ENCODE assay signal across 11 cellular contexts in the genomic region with DNA sequence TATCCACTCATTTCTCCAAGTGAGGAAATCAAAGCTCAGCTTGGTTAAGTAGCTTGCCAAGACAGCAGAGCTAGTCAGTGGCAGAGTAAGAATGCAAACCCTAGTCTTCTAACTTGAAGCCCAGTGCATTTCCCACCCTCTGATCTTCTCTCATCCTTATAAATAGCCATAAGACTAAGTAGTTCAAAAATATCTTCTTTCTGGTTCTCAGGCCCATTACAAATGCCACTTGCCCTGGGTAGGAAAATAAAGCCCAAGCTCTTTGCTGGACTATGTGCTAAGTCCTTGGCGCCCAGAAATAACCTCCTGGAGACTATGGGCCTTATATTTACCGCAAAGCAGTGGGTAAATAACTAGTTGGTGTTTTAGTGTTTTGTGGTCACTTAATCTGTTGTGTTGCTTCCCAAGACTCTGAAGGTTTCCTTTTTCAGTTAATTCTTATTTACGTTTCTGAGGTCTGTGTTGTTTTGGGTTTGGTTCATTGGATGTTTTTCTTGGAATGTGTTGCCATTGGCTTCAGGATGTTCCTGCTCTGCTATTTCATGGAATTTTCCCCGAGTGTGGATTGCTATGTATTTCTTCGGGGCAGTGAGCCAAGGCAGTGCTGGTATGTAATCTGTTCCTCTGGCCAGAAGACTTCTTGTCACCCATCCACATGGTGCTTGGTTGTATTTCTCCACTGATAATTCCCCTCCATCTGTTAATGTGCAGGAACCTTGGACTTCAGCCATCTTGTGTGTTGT.
DNase-seq lines count a peak whose midpoint lies in the region; ATAC-seq, FAIRE-seq and TF ChIP-seq lines count a peak whose summit lies in the region.
"Had no signal": no experiment of that assay in that cellular context is flagged by ENCODE, and none has a peak within 500 bp of the region (broad histone marks: within the 10 kb centered on the region; RNA-seq: fewer than 3 reads in every experiment).

No MANE protein-coding gene starts in this region.

- no peak overlapping the region for H2AFZ ChIP-seq in PC-3 (ENCODE audit: low read length)

- no peak overlapping the region for H3K4me2 ChIP-seq in PC-3 (ENCODE audit: low read length)

- POLR2A ChIA-PET in PC-3 (lab: Charles Lee; ENCODE audit: unreplicated experiment) = no interaction called here

- TF ChIP-seq CTCF in thoracic aorta (IDR thresholded peaks at IDR 0.05) (no peak), PC-3 (conservative IDR thresholded peaks at IDR 0.05; ENCODE audit: low read depth, low read length) (no peak)

- H3K9ac ChIP-seq in PC-3 (ENCODE audit: low read length) = no peak overlapping the region

- CTCF ChIA-PET in PC-3 (lab: Charles Lee) = no interaction called here

- H3K9me2 ChIP-seq in PC-3 (replicated peaks; ENCODE audit: low read length) = no peaks in the 10 kb centered on the region

- ATAC-seq in thoracic aorta (ENCODE audit: insufficient number of reproducible peaks, low FRiP score, low read depth) = peak; percentile 34
- no peak for ATAC-seq in PC-3
- ATAC-seq in GM21825 (IDR thresholded peaks at IDR 0.05; ENCODE audit: unreplicated experiment) = no peak
- no peak for ATAC-seq in GM18519 (IDR thresholded peaks at IDR 0.05; ENCODE audit: low FRiP score, unreplicated experiment)

- no peaks in the 10 kb centered on the region for H3F3A ChIP-seq in PC-3 (ENCODE audit: low read length, unreplicated experiment)

- no peaks in the 10 kb centered on the region for H3K79me2 ChIP-seq in PC-3 (ENCODE audit: low read length)

- H3K27ac ChIP-seq in thoracic aorta (peak overlapping the region; percentile 81 to 85), PC-3 (ENCODE audit: low read length) (no peak overlapping the region)

- intact Hi-C loops in PC-3 (cut with micrococcal nuclease) = no loop called here

- peak; percentile 96 for FAIRE-seq in endometrium (lab: Jason Lieb, UNC)

- H3K9me3 ChIP-seq in thoracic aorta (no peaks in the 10 kb centered on the region), PC-3 (ENCODE audit: low read length) (no peaks in the 10 kb centered on the region)

- no TSS peak for BruUV-seq in PC-3 (replicated peaks; lab: Mats Ljungman, UMichigan)

- H3K36me3 ChIP-seq in thoracic aorta (no peaks in the 10 kb centered on the region), PC-3 (ENCODE audit: low read depth, low read length) (no peaks in the 10 kb centered on the region)

- no peaks in the 10 kb centered on the region for H4K20me1 ChIP-seq in PC-3 (ENCODE audit: low read length)

- H3K4me3 ChIP-seq in thoracic aorta (peak overlapping the region; percentile 37), PC-3 (ENCODE audit: low read length) (no peak overlapping the region)
- H3K4me3 ChIP-seq: skin epidermis had no signal

- H3K27me3 ChIP-seq in thoracic aorta (replicated peaks; ENCODE audit: insufficient read depth) = no peaks in the 10 kb centered on the region
- no peaks in the 10 kb centered on the region for H3K27me3 ChIP-seq in PC-3 (ENCODE audit: low read length)

- peaks cover 39 to 65% of the 10 kb centered on the region in 2 donors for H3K4me1 ChIP-seq in thoracic aorta (ENCODE audit: control insufficient read depth in 1 of 2, low read depth in 2 of 2)
- peaks cover 9% of the 10 kb centered on the region for H3K4me1 ChIP-seq in PC-3 (ENCODE audit: insufficient read depth, low read length)

- DNase-seq in NCI-H1694 (lab: John Stamatoyannopoulos, UW) (peak; percentile 37), medulla oblongata (ENCODE audit: extremely low spot score) (peak; percentile 19), thoracic aorta (ENCODE audit: low spot score) (peak; percentile 72), PC-3 (no peak), HT-29 (ENCODE audit: low spot score) (no peak)
- DNase-seq: DND-41, NCI-H510A treated with DMSO at 0.1 percent for 48 hours had no signal

Comparison
In these comparisons a context has a peak if more than half of its experiments do, and no peak if none do; other contexts are left out.
1. DNase-seq: peak in NCI-H1694 (single experiment), medulla oblongata (single experiment) and thoracic aorta (single experiment); none in PC-3 (single experiment) and HT-29 (single experiment).